ENCODE assay signal across 1 cellular context in genomic region chr6:135850882-135851281, GRCh38.
TF ChIP-seq lines count a peak whose summit lies in the region.

No MANE protein-coding gene starts in this region.

TF ChIP-seq in HepG2, 621 proteins besides CTCF, POLR2A, EP300 and RAD21 (continued from another document):
- TF ChIP-seq PRDM15 (CRISPR knock-in tag; IDR thresholded peaks at IDR 0.05) = no peak
- TF ChIP-seq, protein P1, sequence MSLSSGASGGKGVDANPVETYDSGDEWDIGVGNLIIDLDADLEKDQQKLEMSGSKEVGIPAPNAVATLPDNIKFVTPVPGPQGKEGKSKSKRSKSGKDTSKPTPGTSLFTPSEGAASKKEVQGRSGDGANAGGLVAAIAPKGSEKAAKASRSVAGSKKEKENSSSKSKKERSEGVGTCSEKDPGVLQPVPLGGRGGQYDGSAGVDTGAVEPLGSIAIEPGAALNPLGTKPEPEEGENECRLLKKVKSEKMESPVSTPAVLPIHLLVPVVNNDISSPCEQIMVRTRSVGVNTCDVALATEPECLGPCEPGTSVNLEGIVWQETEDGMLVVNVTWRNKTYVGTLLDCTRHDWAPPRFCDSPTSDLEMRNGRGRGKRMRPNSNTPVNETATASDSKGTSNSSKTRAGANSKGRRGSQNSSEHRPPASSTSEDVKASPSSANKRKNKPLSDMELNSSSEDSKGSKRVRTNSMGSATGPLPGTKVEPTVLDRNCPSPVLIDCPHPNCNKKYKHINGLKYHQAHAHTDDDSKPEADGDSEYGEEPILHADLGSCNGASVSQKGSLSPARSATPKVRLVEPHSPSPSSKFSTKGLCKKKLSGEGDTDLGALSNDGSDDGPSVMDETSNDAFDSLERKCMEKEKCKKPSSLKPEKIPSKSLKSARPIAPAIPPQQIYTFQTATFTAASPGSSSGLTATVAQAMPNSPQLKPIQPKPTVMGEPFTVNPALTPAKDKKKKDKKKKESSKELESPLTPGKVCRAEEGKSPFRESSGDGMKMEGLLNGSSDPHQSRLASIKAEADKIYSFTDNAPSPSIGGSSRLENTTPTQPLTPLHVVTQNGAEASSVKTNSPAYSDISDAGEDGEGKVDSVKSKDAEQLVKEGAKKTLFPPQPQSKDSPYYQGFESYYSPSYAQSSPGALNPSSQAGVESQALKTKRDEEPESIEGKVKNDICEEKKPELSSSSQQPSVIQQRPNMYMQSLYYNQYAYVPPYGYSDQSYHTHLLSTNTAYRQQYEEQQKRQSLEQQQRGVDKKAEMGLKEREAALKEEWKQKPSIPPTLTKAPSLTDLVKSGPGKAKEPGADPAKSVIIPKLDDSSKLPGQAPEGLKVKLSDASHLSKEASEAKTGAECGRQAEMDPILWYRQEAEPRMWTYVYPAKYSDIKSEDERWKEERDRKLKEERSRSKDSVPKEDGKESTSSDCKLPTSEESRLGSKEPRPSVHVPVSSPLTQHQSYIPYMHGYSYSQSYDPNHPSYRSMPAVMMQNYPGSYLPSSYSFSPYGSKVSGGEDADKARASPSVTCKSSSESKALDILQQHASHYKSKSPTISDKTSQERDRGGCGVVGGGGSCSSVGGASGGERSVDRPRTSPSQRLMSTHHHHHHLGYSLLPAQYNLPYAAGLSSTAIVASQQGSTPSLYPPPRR (CRISPR knock-in tag; IDR thresholded peaks at IDR 0.05; ENCODE audit: borderline replicate concordance) = no peak
